Comparison of ENCODE assay signal across 8 cellular contexts in the genomic region with DNA sequence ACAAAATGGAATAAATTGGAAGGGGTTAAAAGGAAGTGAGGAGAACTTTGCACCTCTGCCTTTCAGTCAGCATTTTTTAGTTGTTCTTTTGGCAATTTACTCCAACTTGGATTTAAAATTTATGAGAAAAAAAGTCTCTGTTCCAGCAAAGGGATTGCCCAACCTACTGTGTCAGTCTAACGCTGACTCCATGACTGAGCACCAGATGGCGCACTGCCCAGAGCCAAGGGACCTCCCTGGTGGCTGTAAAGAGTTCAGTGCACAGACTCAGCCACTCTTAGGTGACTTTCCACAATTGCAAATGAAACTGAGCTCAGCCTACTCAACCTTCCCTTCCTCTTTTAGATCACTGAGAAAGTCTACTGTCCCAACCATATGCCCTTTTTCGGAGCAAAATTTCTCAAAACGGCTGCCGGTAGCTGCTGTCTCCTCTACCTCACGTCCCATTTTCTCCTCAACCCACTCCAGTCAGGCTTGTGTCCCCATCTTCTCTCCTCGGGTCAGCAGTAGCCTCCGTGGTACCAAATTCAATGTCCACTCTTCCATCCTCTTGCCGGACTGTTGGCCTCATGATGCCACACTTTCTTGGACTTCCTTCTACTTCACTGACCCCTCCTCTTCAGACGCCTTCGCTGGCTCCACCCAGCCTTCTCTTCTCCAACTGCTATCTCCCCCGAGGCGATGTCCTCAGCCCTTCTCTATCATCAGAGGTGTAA. TPM values are rescaled to one million over a fixed set of nuclear protein-coding genes. Genes with fewer than 3 reads are reported as not detected.
DNase-seq lines count a peak whose midpoint lies in the region; ATAC-seq and TF ChIP-seq lines count a peak whose summit lies in the region.

No MANE protein-coding gene starts in this region.

- no peak overlapping the region for H2BK12ac ChIP-seq in neuronal stem cell (ENCODE audit: low read length)

- no peak for TF ChIP-seq EP300 in transverse colon (IDR thresholded peaks at IDR 0.05; ENCODE audit: low read depth)

- BruUV-seq in OCI-LY7 (replicated peaks; lab: Mats Ljungman, UMichigan), result no TSS peak

- H3K14ac ChIP-seq in neuronal stem cell (ENCODE audit: low read length), result no peak overlapping the region

- no peak overlapping the region for H3K9ac ChIP-seq in neuronal stem cell (ENCODE audit: low read depth, low read length, poor library complexity)

- H4K91ac ChIP-seq in neuronal stem cell (ENCODE audit: low read depth, low read length, poor library complexity), result no peak overlapping the region

- peak; percentile 98 for ATAC-seq in GM21423 (IDR thresholded peaks at IDR 0.05; ENCODE audit: unreplicated experiment)

- H3K79me1 ChIP-seq in neuronal stem cell (ENCODE audit: low read depth, low read length), result no peaks in the 10 kb centered on the region

- CTCF ChIA-PET in OCI-LY7 (lab: Charles Lee; ENCODE audit: unreplicated experiment), result interaction anchor here (0.6 kb wide), 1 partner anchor 341 kb away, joined by 3 read pairs; no protein-coding TSS in a partner anchor

- no peaks in the 10 kb centered on the region for H4K20me1 ChIP-seq in OCI-LY7 (ENCODE audit: insufficient read depth, low read length)

- in situ Hi-C loops in transverse colon (cut with MboI; ENCODE audit: low pct_ligation_motif_present in 1 of 4, low pct_unique_long_range_greater_than_20kb in 1 of 4, low sequenced_read_pairs in 3 of 4), result no loop called here

- intact Hi-C loops in OCI-LY7 (cut with micrococcal nuclease; ENCODE audit: unreplicated experiment), result loop anchor here (5.0 kb wide), 1 partner anchor 753 kb away; no protein-coding TSS in a partner anchor
- intact Hi-C loops in transverse colon (cut with DNase I; ENCODE audit: low total_unique reads), result no loop called here

- H3K4me1 ChIP-seq in OCI-LY7 (ENCODE audit: insufficient read depth, low read length, poor library complexity, severe bottlenecking), result no peaks in the 10 kb centered on the region
- H3K4me1 ChIP-seq in neuronal stem cell (ENCODE audit: control insufficient read depth in 2 of 2, insufficient read depth in 1 of 2, low read depth in 1 of 2, low read length in 2 of 2), result peaks cover 0 to 3% of the 10 kb centered on the region in 2 donors
- peaks cover 3 to 21% (median 12%) of the 10 kb centered on the region in 4 donors for H3K4me1 ChIP-seq in transverse colon

- H2AFZ ChIP-seq in OCI-LY7 (ENCODE audit: low read length) (no peak overlapping the region), neuronal stem cell (ENCODE audit: low read length) (no peak overlapping the region)

- H3K18ac ChIP-seq in neuronal stem cell (ENCODE audit: low read length), result no peak overlapping the region

- H3K79me2 ChIP-seq in OCI-LY7 (ENCODE audit: insufficient read depth, low read depth, low read length), result no peaks in the 10 kb centered on the region

- no peak overlapping the region for H2AK5ac ChIP-seq in neuronal stem cell (ENCODE audit: low read depth, low read length)

- H3K4me2 ChIP-seq in OCI-LY7 (ENCODE audit: low read length) (no peak overlapping the region), neuronal stem cell (ENCODE audit: insufficient read depth, low read length, poor library complexity, severe bottlenecking) (no peak overlapping the region)

- H3K9me3 ChIP-seq in OCI-LY7 (ENCODE audit: low read length) (no peaks in the 10 kb centered on the region), neuronal stem cell (replicated peaks in 1 of 2; ENCODE audit: control insufficient read depth in 2 of 2, insufficient read depth in 1 of 2, low read depth in 1 of 2, low read length in 2 of 2) (no peaks in the 10 kb centered on the region), transverse colon (no peaks in the 10 kb centered on the region)

- no peak overlapping the region for H2BK120ac ChIP-seq in neuronal stem cell (ENCODE audit: low read depth, low read length)

- no peaks in the 10 kb centered on the region for H3K9me2 ChIP-seq in OCI-LY7 (ENCODE audit: insufficient read depth, low read length)

- TF ChIP-seq CTCF in OCI-LY7 (conservative IDR thresholded peaks at IDR 0.05; ENCODE audit: low read length) (peak; percentile 92), fibroblast of mammary gland (conservative IDR thresholded peaks at IDR 0.05; ENCODE audit: control insufficient read depth, insufficient read depth, low read depth, low read length) (peak; percentile 63), transverse colon (IDR thresholded peaks at IDR 0.05) (peak; percentile 28 to 74 (median 55))

- H3K27ac ChIP-seq in OCI-LY7 (ENCODE audit: low read depth, low read length, poor library complexity, severe bottlenecking), result no peak overlapping the region
- no peak overlapping the region for H3K27ac ChIP-seq in neuronal stem cell (replicated peaks; ENCODE audit: low read length)
- H3K27ac ChIP-seq in transverse colon, result peak overlapping the region; percentile 69 to 83 (median 74)

- H3K27me3 ChIP-seq in neuronal stem cell (ENCODE audit: control insufficient read depth in 3 of 3, insufficient read depth in 3 of 3, low read depth in 1 of 3, low read length in 3 of 3) (no peaks in the 10 kb centered on the region), transverse colon (no peaks in the 10 kb centered on the region)

- H3K36me3 ChIP-seq in OCI-LY7 (ENCODE audit: insufficient read depth, low read length), result no peaks in the 10 kb centered on the region
- H3K36me3 ChIP-seq in neuronal stem cell (replicated peaks in 1 of 2; ENCODE audit: control insufficient read depth in 2 of 2, insufficient read depth in 2 of 2, low read length in 2 of 2), result no peaks in the 10 kb centered on the region
- H3K36me3 ChIP-seq in transverse colon, result no peaks in the 10 kb centered on the region

- no peak for TF ChIP-seq POLR2A in transverse colon (IDR thresholded peaks at IDR 0.05)

- no peak overlapping the region for H2BK15ac ChIP-seq in neuronal stem cell (ENCODE audit: low read length)

- H3K4ac ChIP-seq in neuronal stem cell (ENCODE audit: low read length), result no peak overlapping the region

- no CpG with 5 or more reads among the region's 13 CpGs for WGBS in neuronal stem cell (ENCODE audit: extremely low coverage in 2 of 2, insufficient read length in 2 of 2, insufficient replicate concordance in 1 of 2), 2 donors
- WGBS in transverse colon (ENCODE audit: low coverage in 1 of 2), 2 donors, result 65 to 81% methylated on average over 9 to 13 of the region's 13 CpGs

- no peak overlapping the region for H3K4me3 ChIP-seq in OCI-LY7 (ENCODE audit: low read depth, low read length, poor library complexity, severe bottlenecking)
- no peak overlapping the region for H3K4me3 ChIP-seq in fibroblast of mammary gland (ENCODE audit: control insufficient read depth, low read depth, low read length)
- H3K4me3 ChIP-seq in neuronal stem cell (ENCODE audit: low read length in 2 of 2), result peak overlapping the region in 1 of 2 donors; percentile 52
- no peak overlapping the region for H3K4me3 ChIP-seq in transverse colon

- DNase-seq in DMS53 treated with DMSO at 0.1 percent for 48 hours (lab: John Stamatoyannopoulos, UW; ENCODE audit: unreplicated experiment), result peak; percentile 82
- DNase-seq in HPDE6-E6E7 (ENCODE audit: extremely low spot score), result peak; percentile 55
- peak; percentile 62 for DNase-seq in OCI-LY7 (ENCODE audit: low spot score)
- peak; percentile 36 for DNase-seq in activated T-cell treated with anti-CD3 and anti-CD28 coated beads for 24 hours (ENCODE audit: low read depth)
- DNase-seq in fibroblast of mammary gland (ENCODE audit: low read depth), result peak; percentile 83
- peak; percentile 20 for DNase-seq in neuronal stem cell (ENCODE audit: low spot score)
- DNase-seq in transverse colon, result peak; percentile 81

- no peak overlapping the region for H2BK5ac ChIP-seq in neuronal stem cell (ENCODE audit: low read length)

- H3K23ac ChIP-seq in neuronal stem cell (ENCODE audit: low read depth, low read length, poor library complexity), result no peak overlapping the region

- H4K8ac ChIP-seq in neuronal stem cell (ENCODE audit: low read depth, low read length), result no peak overlapping the region

- POLR2A ChIA-PET in OCI-LY7 (lab: Charles Lee), result no interaction called here

RNA-seq across cellular contexts. Expression of gene GSTA2, which starts 38.7 kb away (rescaled TPM):
- not detected in 2 replicates for total RNA-seq in OCI-LY7 (2014; rRNA removed; shearing (Covaris generic))
- total RNA-seq in OCI-LY7 (2022), result not detected in 2 replicates
- polyA plus RNA-seq in neuronal stem cell (2013, experiment 1 of 2), result not detected
- not detected for polyA plus RNA-seq in neuronal stem cell (2013, experiment 2 of 2)
- under 1 TPM in 1 of 4 donors, not detected in 3; 1.00 TPM for total RNA-seq in transverse colon

RNA-seq across cellular contexts. Expression of gene TMEM14A, which starts 53.7 kb away (rescaled TPM):
- 14.6 and 17.8 TPM in 2 replicates for total RNA-seq in OCI-LY7 (2014; rRNA removed; shearing (Covaris generic))
- total RNA-seq in OCI-LY7 (2022) (27.2 and 32.7 TPM in 2 replicates), transverse colon (10 to 100 TPM in 3 of 4 donors, not detected in 1; 12.5 to 35.8 (median 19.4) TPM)
- 18.5 TPM for polyA plus RNA-seq in neuronal stem cell (2013, experiment 1 of 2)
- 19.2 TPM for polyA plus RNA-seq in neuronal stem cell (2013, experiment 2 of 2)

Comparison
In these comparisons a context has a peak if more than half of its experiments do, and no peak if none do; other contexts are left out.
1. DNase-seq: peak in every context shown above with its lines; median percentile 83 in fibroblast of mammary gland; 82 in DMS53 treated with DMSO at 0.1 percent for 48 hours; 81 in transverse colon; 62 in OCI-LY7; 55 in HPDE6-E6E7; 36 in activated T-cell treated with anti-CD3 and anti-CD28 coated beads for 24 hours; 20 in neuronal stem cell.
2. H3K27ac ChIP-seq: peak in transverse colon (4 of 4); none in OCI-LY7 (single experiment) and neuronal stem cell (single experiment).
3. Peak in every context shown above with its lines, with median percentiles within 50 percentile points of each other: CTCF ChIP-seq.